In the genomic region with DNA sequence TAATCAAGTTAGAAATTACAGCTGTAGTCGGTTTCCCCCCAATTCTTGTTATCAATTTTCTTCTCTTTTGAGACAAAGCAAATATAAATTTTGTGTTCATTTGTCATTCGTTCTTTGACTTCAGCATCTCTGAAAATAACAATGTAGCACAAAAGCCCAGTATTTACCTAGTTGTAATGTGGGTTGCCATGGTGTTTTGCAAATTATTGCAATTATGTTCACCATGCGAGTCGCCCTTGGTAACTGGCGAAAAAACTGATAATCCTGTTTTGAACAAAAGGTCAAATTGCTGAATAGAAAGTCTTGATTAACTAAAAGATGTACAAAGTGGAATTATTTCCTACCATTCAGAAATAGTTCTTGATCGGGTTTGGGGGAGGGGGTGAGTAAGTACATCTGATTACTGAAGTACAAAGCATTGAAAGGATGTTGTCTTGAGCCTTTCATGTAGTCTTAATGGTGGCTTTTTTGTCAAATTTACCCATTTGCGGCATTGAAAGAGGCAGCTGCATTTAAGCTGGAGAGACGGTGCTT, we compare ENCODE assay signal across 28 cellular contexts.
A peak's percentile ranks its signal among the peaks of the same experiment; 100 is the strongest.
DNase-seq lines count a peak whose midpoint lies in the region; ATAC-seq, FAIRE-seq and TF ChIP-seq lines count a peak whose summit lies in the region.
"Had no signal": no experiment of that assay in that cellular context is flagged by ENCODE, and none has a peak within 500 bp of the region (broad histone marks: within the 10 kb centered on the region; RNA-seq: fewer than 3 reads in every experiment).

No MANE protein-coding gene starts in this region.

- H4K5ac ChIP-seq in H9 (ENCODE audit: insufficient read length, low read depth, low read length) = no peak overlapping the region

- ATAC-seq in PC-3 (no peak), gastroesophageal sphincter (no peak)
- ATAC-seq: HCT116; psoas muscle; stimulated activated naive B cell treated with anti-CD40 and anti-IgM and Interleukin-4, amounts not matched to agents 10 μg/mL and 1 μg/mL and 100 μg/mL, for 72 hours had no signal

- H2AFZ ChIP-seq in H9 (ENCODE audit: low read length) (no peak overlapping the region), PC-3 (ENCODE audit: low read length) (no peak overlapping the region), neural cell (ENCODE audit: low read depth, low read length) (no peak overlapping the region), mesenchymal stem cell (ENCODE audit: low read depth, low read length) (no peak overlapping the region)
- H2AFZ ChIP-seq: PC-9 had no signal

- CTCF ChIA-PET in PC-3 (lab: Charles Lee) = no interaction called here

- H3K4me3 Mint-ChIP-seq in H9 = no peak overlapping the region
- H3K4me3 Mint-ChIP-seq: activated CD4-positive, alpha-beta T cell treated with anti-CD3 and anti-CD28 coated beads, Interleukin-2, amount 10 ng/mL, durations not matched to agents 7 days and 5 days; activated T-cell treated with anti-CD3 and anti-CD28 coated beads, Interleukin-2, amount 50 U/mL, for 24 hours; stimulated activated naive B cell treated with anti-CD40 and anti-IgM and Interleukin-4, amounts not matched to agents 10 μg/mL and 1 μg/mL and 100 μg/mL, for 72 hours had no signal

- no TSS peak for BruUV-seq in PC-3 (replicated peaks; lab: Mats Ljungman, UMichigan)

- TF ChIP-seq EP300 in neural cell (conservative IDR thresholded peaks at IDR 0.05; ENCODE audit: poor library complexity, severe bottlenecking) = peak; percentile 57
- no peak for TF ChIP-seq EP300 in gastroesophageal sphincter (IDR thresholded peaks at IDR 0.05)

- DNase-seq in H9 (no peak), NCI-H146 treated with DMSO at 0.1 percent for 48 hours (lab: John Stamatoyannopoulos, UW; ENCODE audit: unreplicated experiment) (peak; percentile 86), PC-3 (no peak), RCC 7860 (ENCODE audit: low spot score) (no peak), dedifferentiated amniotic fluid mesenchymal stem cell (ENCODE audit: extremely low spot score) (no peak), mesenchymal stem cell (no peak)
- DNase-seq: activated CD4-positive, alpha-beta T cell treated with anti-CD3 and anti-CD28 coated beads, Interleukin-2, amount 10 ng/mL, durations not matched to agents 7 days and 5 days; activated gamma-delta T cell treated with Interleukin-2 at 50 U/mL for 16 hours; activated T-cell treated with anti-CD3 and anti-CD28 coated beads, Interleukin-2, amount 50 U/mL, for 24 hours; cerebellar nuclear complex; dorsolateral prefrontal cortex; glutamatergic neuron; kidney glomerular epithelial cell; MV-4-11; NCI-H1694 treated with DMSO at 0.1 percent for 48 hours; NCI-H345; PC-9; psoas muscle; Right ventricle myocardium superior; stimulated activated CD4-positive, alpha-beta T cell treated with anti-CD3 and anti-CD28 coated beads, Interleukin-4, amount 100 ng/mL, for 4 hours; stimulated activated naive B cell treated with anti-CD40 and anti-IgM and Interleukin-4, amounts not matched to agents 10 μg/mL and 1 μg/mL and 100 μg/mL, for 72 hours; T-helper 9 cell had no signal

- no peak overlapping the region for H2BK20ac ChIP-seq in H9 (ENCODE audit: low read depth, low read length, poor library complexity, severe bottlenecking)

- FAIRE-seq in RCC 7860 (lab: Jason Lieb, UNC) = no peak
- FAIRE-seq: endothelial cell of umbilical vein had no signal

- H3K9ac ChIP-seq in H9 (ENCODE audit: extremely low read depth, insufficient read length, low read length) (no peak overlapping the region), PC-3 (ENCODE audit: low read length) (no peak overlapping the region), neural cell (ENCODE audit: low read length) (no peak overlapping the region), mesenchymal stem cell (ENCODE audit: low read length) (no peak overlapping the region)

- H2BK12ac ChIP-seq in H9 (ENCODE audit: insufficient read length, low read depth, low read length) = peak overlapping the region; percentile 14
- H2BK12ac ChIP-seq in mesenchymal stem cell (ENCODE audit: low read length in 2 of 2) = no peak overlapping the region

- POLR2A ChIA-PET in PC-3 (lab: Charles Lee; ENCODE audit: unreplicated experiment) = no interaction called here

- H3K4me2 ChIP-seq in H9 (ENCODE audit: insufficient read depth, insufficient read length, low read length) (no peak overlapping the region), PC-3 (ENCODE audit: low read length) (no peak overlapping the region), neural cell (ENCODE audit: low read length) (peak overlapping the region; percentile 10), mesenchymal stem cell (ENCODE audit: low read length, poor library complexity, severe bottlenecking) (no peak overlapping the region)
- H3K4me2 ChIP-seq: PC-9 had no signal

- H3K27me3 ChIP-seq in H9 (ENCODE audit: insufficient read depth, low read length) (no peaks in the 10 kb centered on the region), PC-3 (ENCODE audit: low read length) (no peaks in the 10 kb centered on the region), neural cell (ENCODE audit: insufficient read depth, low read depth, low read length) (no peaks in the 10 kb centered on the region), mesenchymal stem cell (ENCODE audit: control insufficient read depth in 1 of 2, insufficient read depth in 1 of 2, low read length in 2 of 2) (no peaks in the 10 kb centered on the region), gastroesophageal sphincter (no peaks in the 10 kb centered on the region)
- H3K27me3 ChIP-seq: suprapubic skin had no signal

- no peaks in the 10 kb centered on the region for H3K9me3 Mint-ChIP-seq in H9
- H3K9me3 Mint-ChIP-seq: activated CD4-positive, alpha-beta T cell treated with anti-CD3 and anti-CD28 coated beads, Interleukin-2, amount 10 ng/mL, durations not matched to agents 7 days and 5 days; activated T-cell treated with anti-CD3 and anti-CD28 coated beads, Interleukin-2, amount 50 U/mL, for 24 hours had no signal

- H3K9me2 ChIP-seq in PC-3 (replicated peaks; ENCODE audit: low read length) (no peaks in the 10 kb centered on the region), neural cell (ENCODE audit: insufficient read depth, low read length) (no peaks in the 10 kb centered on the region)

- no CpG with 5 or more reads among the region's 8 CpGs for WGBS in H9 (ENCODE audit: extremely low coverage, insufficient read length, low lambda C conversion rate)
- 93% methylated on average over 5 of the region's 8 CpGs for WGBS in mesenchymal stem cell
- WGBS in gastroesophageal sphincter (ENCODE audit: low coverage in 1 of 2), 2 donors = 72 to 83% methylated on average over 7 to 8 of the region's 8 CpGs

- peaks cover 0 to 3% (median 0%) of the 10 kb centered on the region in 3 experiments; a peak in 1 of 7 replicates for H3K36me3 Mint-ChIP-seq in H9 (ENCODE audit: insufficient read depth in 1 of 3, low read depth in 3 of 3)

- H3K4ac ChIP-seq in H9 (ENCODE audit: low read depth, low read length) = no peak overlapping the region
- no peak overlapping the region for H3K4ac ChIP-seq in mesenchymal stem cell (ENCODE audit: low read depth in 1 of 2, low read length in 2 of 2)

- intact Hi-C loops in PC-3 (cut with micrococcal nuclease) = no loop called here

- no peaks in the 10 kb centered on the region for H3K79me2 ChIP-seq in H9 (ENCODE audit: insufficient read depth, low read length)
- no peaks in the 10 kb centered on the region for H3K79me2 ChIP-seq in PC-3 (ENCODE audit: low read length)
- H3K79me2 ChIP-seq in neural cell (replicated peaks; ENCODE audit: insufficient read depth, low read length) = no peaks in the 10 kb centered on the region

- H3K23ac ChIP-seq in H9 (ENCODE audit: insufficient read length, low read depth, low read length) (no peak overlapping the region), mesenchymal stem cell (ENCODE audit: low read length in 2 of 2) (no peak overlapping the region)

- H3K27ac ChIP-seq in H9 (ENCODE audit: insufficient read length, low read depth, low read length) = no peak overlapping the region
- H3K27ac ChIP-seq in PC-3 (ENCODE audit: low read length) = peak overlapping the region; percentile 80
- peak overlapping the region; percentile 28 for H3K27ac ChIP-seq in neural cell (ENCODE audit: low read length)
- H3K27ac ChIP-seq in mesenchymal stem cell (ENCODE audit: low read length, poor library complexity, severe bottlenecking) = no peak overlapping the region
- no peak overlapping the region for H3K27ac ChIP-seq in gastroesophageal sphincter
- H3K27ac ChIP-seq: dorsolateral prefrontal cortex, PC-9, psoas muscle, suprapubic skin had no signal

- H3K36me3 ChIP-seq in PC-3 (ENCODE audit: low read depth, low read length) = no peaks in the 10 kb centered on the region
- no peaks in the 10 kb centered on the region for H3K36me3 ChIP-seq in neural cell (ENCODE audit: insufficient read depth, low read length)
- no peaks in the 10 kb centered on the region for H3K36me3 ChIP-seq in mesenchymal stem cell (ENCODE audit: control insufficient read depth in 1 of 2, insufficient read depth in 2 of 2, low read depth in 1 of 2, low read length in 2 of 2)
- no peaks in the 10 kb centered on the region for H3K36me3 ChIP-seq in gastroesophageal sphincter
- H3K36me3 ChIP-seq: suprapubic skin had no signal

- H3K79me1 ChIP-seq in H9 (ENCODE audit: insufficient read depth, low read depth, low read length, poor library complexity, severe bottlenecking) = no peaks in the 10 kb centered on the region
- H3K79me1 ChIP-seq in mesenchymal stem cell (replicated peaks; ENCODE audit: low read length, poor library complexity, severe bottlenecking) = no peaks in the 10 kb centered on the region

- TF ChIP-seq CTCF in H9 (conservative IDR thresholded peaks at IDR 0.05) (no peak), PC-3 (conservative IDR thresholded peaks at IDR 0.05; ENCODE audit: low read depth, low read length) (no peak), neural cell (IDR thresholded peaks at IDR 0.05; ENCODE audit: poor library complexity, severe bottlenecking) (no peak), gastroesophageal sphincter (IDR thresholded peaks at IDR 0.05) (no peak)

- H2BK5ac ChIP-seq in H9 (ENCODE audit: insufficient read length, low read length) = no peak overlapping the region
- no peak overlapping the region for H2BK5ac ChIP-seq in mesenchymal stem cell (ENCODE audit: low read depth, low read length, poor library complexity, severe bottlenecking)

- H3T11ph ChIP-seq in H9 (ENCODE audit: low read length) = peak overlapping the region; percentile 39

- H4K91ac ChIP-seq in H9 (ENCODE audit: insufficient read length, low read depth, low read length) (no peak overlapping the region), mesenchymal stem cell (ENCODE audit: low read length) (no peak overlapping the region)

- no peak overlapping the region for H3K4me3 ChIP-seq in PC-3 (ENCODE audit: low read length)
- H3K4me3 ChIP-seq in neural cell (ENCODE audit: low read length) = peak overlapping the region; percentile 37
- H3K4me3 ChIP-seq in mesenchymal stem cell (ENCODE audit: insufficient read depth in 1 of 2, low read depth in 1 of 2, low read length in 2 of 2) = no peak overlapping the region
- no peak overlapping the region for H3K4me3 ChIP-seq in gastroesophageal sphincter
- H3K4me3 ChIP-seq: dorsolateral prefrontal cortex, lung, PC-9, psoas muscle, suprapubic skin had no signal

- H3K4me1 Mint-ChIP-seq in H9 = peaks cover 17 to 36% of the 10 kb centered on the region in 2 experiments
- H3K4me1 Mint-ChIP-seq: activated CD4-positive, alpha-beta T cell treated with anti-CD3 and anti-CD28 coated beads, Interleukin-2, amount 10 ng/mL, durations not matched to agents 7 days and 5 days had no signal

- H2AK5ac ChIP-seq in H9 (ENCODE audit: insufficient read length, low read length) (no peak overlapping the region), mesenchymal stem cell (ENCODE audit: low read length, severe bottlenecking) (no peak overlapping the region)

- H3F3A ChIP-seq in PC-3 (ENCODE audit: low read length, unreplicated experiment) = no peaks in the 10 kb centered on the region
- H3F3A ChIP-seq in neural cell (ENCODE audit: insufficient read depth, low read length, poor library complexity, severe bottlenecking) = no peaks in the 10 kb centered on the region

- H4K8ac ChIP-seq in H9 (replicated peaks; ENCODE audit: insufficient read length, low read depth, low read length) (no peak overlapping the region), mesenchymal stem cell (ENCODE audit: low read length) (no peak overlapping the region)

- no peaks in the 10 kb centered on the region for H3K27me3 Mint-ChIP-seq in H9 (ENCODE audit: low read depth)
- H3K27me3 Mint-ChIP-seq: activated CD4-positive, alpha-beta T cell treated with anti-CD3 and anti-CD28 coated beads, Interleukin-2, amount 10 ng/mL, durations not matched to agents 7 days and 5 days had no signal

- no peak overlapping the region for H3K56ac ChIP-seq in H9 (ENCODE audit: insufficient read length, low read depth, low read length)

- H2BK15ac ChIP-seq in H9 (ENCODE audit: low read depth, low read length) (no peak overlapping the region), mesenchymal stem cell (ENCODE audit: low read depth, poor library complexity, severe bottlenecking) (no peak overlapping the region)

- no peak overlapping the region for H3K18ac ChIP-seq in H9 (ENCODE audit: insufficient read length, low read depth, low read length)
- H3K18ac ChIP-seq in mesenchymal stem cell (ENCODE audit: low read depth in 1 of 2, low read length in 2 of 2) = no peak overlapping the region

- TF ChIP-seq RAD21 in neural cell (conservative IDR thresholded peaks at IDR 0.05) = no peak

- H3K4me1 ChIP-seq in H9 (ENCODE audit: insufficient read depth, low read length) (no peaks in the 10 kb centered on the region), PC-3 (ENCODE audit: insufficient read depth, low read length) (peaks cover 18% of the 10 kb centered on the region), mesenchymal stem cell (ENCODE audit: control insufficient read depth, insufficient read depth, low read depth, low read length) (no peaks in the 10 kb centered on the region), gastroesophageal sphincter (no peaks in the 10 kb centered on the region)
- H3K4me1 ChIP-seq: psoas muscle, suprapubic skin had no signal

- H4K20me1 ChIP-seq in H9 (ENCODE audit: control insufficient read depth, insufficient read depth, insufficient read length) (no peaks in the 10 kb centered on the region), PC-3 (ENCODE audit: low read length) (no peaks in the 10 kb centered on the region), neural cell (ENCODE audit: insufficient read depth) (no peaks in the 10 kb centered on the region)

- H3K27ac Mint-ChIP-seq in H9 = peak overlapping the region in 1 of 3 experiments; percentile 45; a peak in 2 of 7 replicates
- H3K27ac Mint-ChIP-seq: activated CD4-positive, alpha-beta T cell treated with anti-CD3 and anti-CD28 coated beads, Interleukin-2, amount 10 ng/mL, durations not matched to agents 7 days and 5 days; activated T-cell treated with anti-CD3 and anti-CD28 coated beads, Interleukin-2, amount 50 U/mL, for 24 hours; stimulated activated naive B cell treated with anti-CD40 and anti-IgM and Interleukin-4, amounts not matched to agents 10 μg/mL and 1 μg/mL and 100 μg/mL, for 72 hours had no signal

- no peaks in the 10 kb centered on the region for H3K23me2 ChIP-seq in H9 (ENCODE audit: insufficient read length, low read depth, low read length, poor library complexity, severe bottlenecking)

- H2BK120ac ChIP-seq in H9 (ENCODE audit: low read depth, low read length, poor library complexity, severe bottlenecking) = no peak overlapping the region
- H2BK120ac ChIP-seq in mesenchymal stem cell (ENCODE audit: low read depth, low read length) = no peak overlapping the region

- TF ChIP-seq POLR2A in gastroesophageal sphincter (IDR thresholded peaks at IDR 0.05) = no peak

- no peak overlapping the region for H3K14ac ChIP-seq in H9 (ENCODE audit: insufficient read depth, low read length)
- no peak overlapping the region for H3K14ac ChIP-seq in mesenchymal stem cell (ENCODE audit: low read length in 2 of 2)

- H3K9me3 ChIP-seq in H9 (ENCODE audit: control insufficient read depth, low read depth, low read length) = no peaks in the 10 kb centered on the region
- H3K9me3 ChIP-seq in PC-3 (ENCODE audit: low read length) = no peaks in the 10 kb centered on the region
- H3K9me3 ChIP-seq in neural cell (ENCODE audit: low read length) = no peaks in the 10 kb centered on the region
- no peaks in the 10 kb centered on the region for H3K9me3 ChIP-seq in mesenchymal stem cell (ENCODE audit: control insufficient read depth, low read length)
- H3K9me3 ChIP-seq in gastroesophageal sphincter = no peaks in the 10 kb centered on the region
- H3K9me3 ChIP-seq: psoas muscle, suprapubic skin had no signal

Comparison
In these comparisons a context has a peak if more than half of its experiments do, and no peak if none do; other contexts are left out.
1. H3K27ac ChIP-seq: peak in PC-3 (single experiment) and neural cell (single experiment); none in H9 (single experiment), mesenchymal stem cell (single experiment) and gastroesophageal sphincter (0 of 4).